In the genomic region with DNA sequence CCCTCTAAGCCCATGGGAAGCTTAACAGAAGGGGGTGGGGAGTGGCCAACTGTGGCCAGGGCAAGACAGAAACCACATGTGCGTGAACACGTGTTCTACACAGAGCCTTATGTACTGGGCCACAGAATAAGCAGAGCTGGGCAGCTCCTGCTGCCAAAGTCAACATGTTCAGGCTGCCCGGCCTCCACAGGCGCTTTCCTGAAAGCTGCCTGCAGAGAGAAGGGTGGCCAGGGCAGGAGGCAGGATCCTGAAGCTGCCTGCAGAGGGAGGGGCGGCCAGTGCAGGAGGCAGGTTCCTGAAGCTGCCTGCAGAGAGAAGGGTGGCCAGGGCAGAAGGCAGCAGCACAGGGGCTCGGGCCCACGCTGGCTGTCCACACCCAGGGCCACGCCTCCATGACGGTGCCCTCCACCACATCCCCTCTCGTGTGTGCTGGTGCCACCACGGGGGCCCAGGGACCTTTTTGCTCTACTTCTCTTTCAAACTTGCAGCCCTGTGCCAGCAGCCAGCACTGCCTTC, we compare ENCODE assay signal across 8 cellular contexts.
DNase-seq lines count a peak whose midpoint lies in the region; ATAC-seq and TF ChIP-seq lines count a peak whose summit lies in the region.

No MANE protein-coding gene starts in this region.

- no peaks in the 10 kb centered on the region for H3K27me3 Mint-ChIP-seq in activated T-cell treated with anti-CD3 and anti-CD28 coated beads, Interleukin-2, amount 50 U/mL, for 4 hours (ENCODE audit: low read depth)

- peaks cover 30% of the 10 kb centered on the region for H3K4me1 ChIP-seq in prostate gland (replicated peaks)

- intact Hi-C loops in prostate gland (cut with DNase I), result no loop called here

- no peaks in the 10 kb centered on the region for H3K27me3 ChIP-seq in prostate gland (replicated peaks; ENCODE audit: insufficient read depth)

- no peak for TF ChIP-seq POLR2A in prostate gland (IDR thresholded peaks at IDR 0.05)

- TF ChIP-seq CTCF in prostate gland (IDR thresholded peaks at IDR 0.05), result peak in 3 of 4 experiments; percentile 13 to 50 (median 48)

- H3K4me3 Mint-ChIP-seq in activated T-cell treated with anti-CD3 and anti-CD28 coated beads, Interleukin-2, amount 50 U/mL, for 4 hours, result peak overlapping the region; percentile 45

- H3K36me3 Mint-ChIP-seq in activated T-cell treated with anti-CD3 and anti-CD28 coated beads, Interleukin-2, amount 50 U/mL, for 4 hours (ENCODE audit: insufficient read depth), result peaks cover 2% of the 10 kb centered on the region

- H3K9me3 ChIP-seq in prostate gland, result no peaks in the 10 kb centered on the region

- H3K27ac ChIP-seq in prostate gland, result peak overlapping the region; percentile 25 to 46

- WGBS in prostate gland, result 3% methylated on average over 11 of the region's 11 CpGs

- H3K4me3 ChIP-seq in prostate gland, result no peak overlapping the region

- H3K4me1 Mint-ChIP-seq in activated T-cell treated with anti-CD3 and anti-CD28 coated beads, Interleukin-2, amount 50 U/mL, for 4 hours (ENCODE audit: low read depth), result peaks cover 81% of the 10 kb centered on the region

- no peaks in the 10 kb centered on the region for H3K9me3 Mint-ChIP-seq in activated T-cell treated with anti-CD3 and anti-CD28 coated beads, Interleukin-2, amount 50 U/mL, for 4 hours

- H3K36me3 ChIP-seq in prostate gland, result no peaks in the 10 kb centered on the region

- no peak for DNase-seq in activated T-cell treated with anti-CD3 and anti-CD28 coated beads, Interleukin-2, amount 50 U/mL, for 4 hours
- no peak for DNase-seq in activated T-cell treated with anti-CD3 and anti-CD28 coated beads for 4 hours
- DNase-seq in activated T-cell treated with anti-CD3 and anti-CD28 coated beads, Interleukin-2, amount 50 U/mL, for 48 hours, result peak; percentile 45 to 50
- peak; percentile 57 for DNase-seq in foreskin melanocyte
- DNase-seq in prostate gland (ENCODE audit: low spot score), result peak; percentile 91
- no peak for DNase-seq in A172 (ENCODE audit: low spot score)
- no peak for DNase-seq in Kasumi-1 (lab: John Stamatoyannopoulos, UW)
- DNase-seq in activated CD4-positive, alpha-beta T cell treated with anti-CD3 and anti-CD28 coated beads for 1 hour, result no peak

- ATAC-seq in activated T-cell treated with anti-CD3 and anti-CD28 coated beads, Interleukin-2, amount 50 U/mL, for 4 hours, result no peak

Comparison
In these comparisons a context has a peak if more than half of its experiments do, and no peak if none do; other contexts are left out.
1. DNase-seq: peak in activated T-cell treated with anti-CD3 and anti-CD28 coated beads, Interleukin-2, amount 50 U/mL, for 48 hours (2 of 2), foreskin melanocyte (single experiment) and prostate gland (single experiment); none in activated T-cell treated with anti-CD3 and anti-CD28 coated beads, Interleukin-2, amount 50 U/mL, for 4 hours (single experiment), activated T-cell treated with anti-CD3 and anti-CD28 coated beads for 4 hours (single experiment), A172 (single experiment), Kasumi-1 (0 of 2) and activated CD4-positive, alpha-beta T cell treated with anti-CD3 and anti-CD28 coated beads for 1 hour (single experiment).